Comparison of ENCODE assay signal across 14 cellular contexts in the genomic region with DNA sequence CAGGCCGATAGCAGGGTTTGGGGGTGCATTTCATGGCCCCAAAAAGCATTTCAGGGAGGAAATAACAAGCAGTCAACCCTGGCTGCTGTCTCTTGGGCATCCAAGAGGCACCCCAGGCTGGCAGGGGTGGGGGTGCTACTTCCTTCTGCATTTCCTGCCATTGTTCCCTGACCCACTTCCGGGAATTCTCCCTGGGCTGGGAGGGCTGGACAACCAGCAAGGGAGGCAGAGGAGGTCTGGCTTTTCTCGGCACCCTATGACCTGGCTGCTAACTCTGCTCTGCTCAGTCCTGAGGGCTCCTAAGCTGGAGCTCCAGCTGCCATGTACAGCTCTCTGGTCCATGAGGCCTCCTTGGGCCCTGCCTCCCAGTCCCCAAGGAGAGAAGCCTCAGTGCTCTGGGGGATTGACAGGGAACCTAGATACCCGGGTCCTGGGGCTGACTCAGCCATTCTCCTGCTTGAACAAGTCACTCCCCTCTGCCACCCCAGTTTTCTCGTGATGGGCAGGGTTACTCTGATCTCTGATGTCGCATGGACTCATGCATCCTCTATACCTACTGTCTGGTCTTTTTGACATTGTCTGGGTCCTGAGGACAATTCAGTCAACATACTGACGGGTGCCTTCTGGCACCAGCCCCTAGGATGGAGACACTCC. TPM values are rescaled to one million over a fixed set of nuclear protein-coding genes. Genes with fewer than 3 reads are reported as not detected.
A peak's percentile ranks its signal among the peaks of the same experiment; 100 is the strongest.
DNase-seq lines count a peak whose midpoint lies in the region; ATAC-seq and TF ChIP-seq lines count a peak whose summit lies in the region.
"Had no signal": no experiment of that assay in that cellular context is flagged by ENCODE, and none has a peak within 500 bp of the region (broad histone marks: within the 10 kb centered on the region; RNA-seq: fewer than 3 reads in every experiment).

No MANE protein-coding gene starts in this region.

- H3K4me3 Mint-ChIP-seq in CD8-positive, alpha-beta memory T cell: no peak overlapping the region
- H3K4me3 Mint-ChIP-seq in T-cell: no peak overlapping the region
- H3K4me3 Mint-ChIP-seq: CD4-positive, CD25-positive, alpha-beta regulatory T cell had no signal

- no peaks in the 10 kb centered on the region for H3K79me1 ChIP-seq in mesendoderm (ENCODE audit: low read length)

- peak overlapping the region; percentile 13 for H3K18ac ChIP-seq in mesendoderm (ENCODE audit: low read length)

- no peak overlapping the region for H2BK15ac ChIP-seq in mesendoderm (replicated peaks; ENCODE audit: low read depth)

- H3K27me3 ChIP-seq in mesendoderm (ENCODE audit: insufficient read depth, low read length, poor library complexity) (no peaks in the 10 kb centered on the region), upper lobe of right lung (no peaks in the 10 kb centered on the region)
- H3K27me3 ChIP-seq in CD8-positive, alpha-beta memory T cell (ENCODE audit: insufficient read depth, low read length, poor library complexity, severe bottlenecking): no peaks in the 10 kb centered on the region

- H3K36me3 ChIP-seq in mesendoderm (ENCODE audit: control insufficient read depth, insufficient read depth, low read length) (no peaks in the 10 kb centered on the region), upper lobe of right lung (no peaks in the 10 kb centered on the region)
- H3K36me3 ChIP-seq in CD8-positive, alpha-beta memory T cell (ENCODE audit: insufficient read depth, low read length): no peaks in the 10 kb centered on the region

- H3K4ac ChIP-seq in mesendoderm (ENCODE audit: low read depth, low read length): peak overlapping the region; percentile 17

- WGBS in mesendoderm (ENCODE audit: extremely low coverage, insufficient coverage, low lambda C conversion rate): no CpG with 5 or more reads among the region's 7 CpGs

- TF ChIP-seq CTCF in fibroblast of pulmonary artery (IDR thresholded peaks at IDR 0.05; ENCODE audit: low read length, missing control alignments) (no peak), upper lobe of right lung (IDR thresholded peaks at IDR 0.05) (no peak)

- H3K9ac ChIP-seq in mesendoderm (ENCODE audit: low read length): no peak overlapping the region

- POLR2A ChIA-PET in CD8-positive, alpha-beta memory T cell (lab: Charles Lee): no interaction called here
- POLR2A ChIA-PET in HEK293T (lab: Yijun Ruan, JAX) (no interaction called here), T-cell (lab: Charles Lee) (no interaction called here)

- no peak overlapping the region for H2BK120ac ChIP-seq in mesendoderm (ENCODE audit: low read depth, low read length)

- no peak overlapping the region for H4K5ac ChIP-seq in mesendoderm (ENCODE audit: low read length)

- H3K27ac ChIP-seq in mesendoderm (ENCODE audit: low read depth, low read length): no peak overlapping the region
- peak overlapping the region; percentile 79 for H3K27ac ChIP-seq in upper lobe of right lung
- no peak overlapping the region for H3K27ac ChIP-seq in CD8-positive, alpha-beta memory T cell (ENCODE audit: low read depth, low read length)
- H3K27ac ChIP-seq: VCaP had no signal

- peak overlapping the region; percentile 68 for H3K56ac ChIP-seq in mesendoderm (ENCODE audit: low read length)

- H3K27ac Mint-ChIP-seq in CD8-positive, alpha-beta memory T cell: peak overlapping the region in 1 of 8 donors; percentile 42
- no peak overlapping the region for H3K27ac Mint-ChIP-seq in T-cell

- intact Hi-C loops in upper lobe of right lung (cut with DNase I): loop anchor here (5.0 kb wide), 1 partner anchor 38 kb away; no protein-coding TSS in a partner anchor

- H3K27me3 Mint-ChIP-seq in CD8-positive, alpha-beta memory T cell: peaks cover 0 to 1% of the 10 kb centered on the region in 2 donors
- no peaks in the 10 kb centered on the region for H3K27me3 Mint-ChIP-seq in T-cell

- H3K36me3 Mint-ChIP-seq in CD8-positive, alpha-beta memory T cell: no peaks in the 10 kb centered on the region
- no peaks in the 10 kb centered on the region for H3K36me3 Mint-ChIP-seq in T-cell
- H3K36me3 Mint-ChIP-seq: CD4-positive, CD25-positive, alpha-beta regulatory T cell had no signal

- DNase-seq in UCSD-AML1 (lab: John Stamatoyannopoulos, UW; ENCODE audit: unreplicated experiment): peak; percentile 69
- DNase-seq in fibroblast of pulmonary artery (ENCODE audit: low read depth): peak; percentile 74
- peak; percentile 66 for DNase-seq in mesendoderm
- peak; percentile 57 for DNase-seq in upper lobe of right lung
- no peak for DNase-seq in CD8-positive, alpha-beta memory T cell
- no peak for DNase-seq in HEK293T (ENCODE audit: extremely low spot score)
- no peak for DNase-seq in T-cell
- DNase-seq: activated naive CD4-positive, alpha-beta T cell treated with Interleukin-2 at 50 U/mL for 16 hours; CD4-positive, CD25-positive, alpha-beta regulatory T cell; central memory CD4-positive, alpha-beta T cell; GF-D8; stimulated activated naive CD8-positive, alpha-beta T cell treated with anti-CD3 and anti-CD28 coated beads, Interleukin-15, Interleukin-2, amounts not matched to agents 100 U/mL and 50 U/mL, for 24 hours had no signal

- no peak overlapping the region for H3K4me3 ChIP-seq in fibroblast of pulmonary artery (replicated peaks; ENCODE audit: low read depth, low read length)
- H3K4me3 ChIP-seq in mesendoderm (ENCODE audit: low read length): no peak overlapping the region
- H3K4me3 ChIP-seq in upper lobe of right lung: no peak overlapping the region
- H3K4me3 ChIP-seq in CD8-positive, alpha-beta memory T cell (ENCODE audit: low read length): no peak overlapping the region

- H4K8ac ChIP-seq in mesendoderm (ENCODE audit: low read depth, low read length): no peak overlapping the region

- H3K4me1 ChIP-seq in mesendoderm (ENCODE audit: control insufficient read depth, low read depth, low read length) (peaks cover 19% of the 10 kb centered on the region), upper lobe of right lung (peaks cover 20% of the 10 kb centered on the region)
- H3K4me1 ChIP-seq in CD8-positive, alpha-beta memory T cell (ENCODE audit: insufficient read depth, low read length): no peaks in the 10 kb centered on the region

- H3K9me3 Mint-ChIP-seq in CD8-positive, alpha-beta memory T cell: no peaks in the 10 kb centered on the region
- H3K9me3 Mint-ChIP-seq in T-cell: no peaks in the 10 kb centered on the region
- H3K9me3 Mint-ChIP-seq: CD4-positive, CD25-positive, alpha-beta regulatory T cell had no signal

- peak; percentile 51 for ATAC-seq in upper lobe of right lung
- ATAC-seq in T-cell (replicated peaks in 1 of 4): no peak
- ATAC-seq in HG02938 (IDR thresholded peaks at IDR 0.05; ENCODE audit: unreplicated experiment): no peak
- ATAC-seq: stimulated activated naive CD8-positive, alpha-beta T cell treated with anti-CD3 and anti-CD28 coated beads, Interleukin-15, Interleukin-2, amounts not matched to agents 100 U/mL and 50 U/mL, for 24 hours had no signal

- H3K79me2 ChIP-seq in mesendoderm (ENCODE audit: control insufficient read depth, insufficient read depth, low read length): no peaks in the 10 kb centered on the region

- H2BK5ac ChIP-seq in mesendoderm (ENCODE audit: low read length): peak overlapping the region; percentile 61

- no peak overlapping the region for H3K23ac ChIP-seq in mesendoderm (ENCODE audit: low read length)

- H3K4me2 ChIP-seq in mesendoderm (ENCODE audit: low read length): no peak overlapping the region

- CTCF ChIA-PET in CD8-positive, alpha-beta memory T cell (lab: Charles Lee): no interaction called here
- CTCF ChIA-PET in HEK293T (lab: Yijun Ruan, JAX) (interaction anchor here (0.6 kb wide), 1 partner anchor 34 kb away, joined by 3 read pairs; no protein-coding TSS in a partner anchor), T-cell (lab: Charles Lee) (no interaction called here)

- no peak overlapping the region for H2AK5ac ChIP-seq in mesendoderm (ENCODE audit: low read length)

- H3K4me1 Mint-ChIP-seq in CD8-positive, alpha-beta memory T cell: no peaks in the 10 kb centered on the region
- H3K4me1 Mint-ChIP-seq in T-cell: no peaks in the 10 kb centered on the region
- H3K4me1 Mint-ChIP-seq: CD4-positive, CD25-positive, alpha-beta regulatory T cell had no signal

- H3K9me3 ChIP-seq in upper lobe of right lung: no peaks in the 10 kb centered on the region
- no peaks in the 10 kb centered on the region for H3K9me3 ChIP-seq in CD8-positive, alpha-beta memory T cell (ENCODE audit: low read length)

TF ChIP-seq in HEK293T, 16 proteins besides CTCF, POLR2A, EP300 and RAD21:
- TF ChIP-seq L3MBTL2 (conservative IDR thresholded peaks at IDR 0.05) (no peak), BHLHE40 (IDR thresholded peaks at IDR 0.05; ENCODE audit: borderline replicate concordance) (no peak), CTBP1 (IDR thresholded peaks at IDR 0.05; ENCODE audit: borderline replicate concordance) (no peak), FOXA1 (IDR thresholded peaks at IDR 0.05) (no peak), SUZ12 (IDR thresholded peaks at IDR 0.05) (no peak), FOXK2 (IDR thresholded peaks at IDR 0.05) (no peak), HDGF (IDR thresholded peaks at IDR 0.05; ENCODE audit: borderline replicate concordance) (no peak), TARDBP (IDR thresholded peaks at IDR 0.05) (no peak), ZNF384 (IDR thresholded peaks at IDR 0.05) (no peak), NFRKB (IDR thresholded peaks at IDR 0.05) (no peak), ELF4 (IDR thresholded peaks at IDR 0.05) (no peak), FOXM1 (IDR thresholded peaks at IDR 0.05; ENCODE audit: borderline replicate concordance) (no peak), LEF1 (IDR thresholded peaks at IDR 0.05; ENCODE audit: borderline replicate concordance) (no peak), ARNT (IDR thresholded peaks at IDR 0.05) (no peak), SP1 (IDR thresholded peaks at IDR 0.05) (no peak)
- TF ChIP-seq, protein P1, sequence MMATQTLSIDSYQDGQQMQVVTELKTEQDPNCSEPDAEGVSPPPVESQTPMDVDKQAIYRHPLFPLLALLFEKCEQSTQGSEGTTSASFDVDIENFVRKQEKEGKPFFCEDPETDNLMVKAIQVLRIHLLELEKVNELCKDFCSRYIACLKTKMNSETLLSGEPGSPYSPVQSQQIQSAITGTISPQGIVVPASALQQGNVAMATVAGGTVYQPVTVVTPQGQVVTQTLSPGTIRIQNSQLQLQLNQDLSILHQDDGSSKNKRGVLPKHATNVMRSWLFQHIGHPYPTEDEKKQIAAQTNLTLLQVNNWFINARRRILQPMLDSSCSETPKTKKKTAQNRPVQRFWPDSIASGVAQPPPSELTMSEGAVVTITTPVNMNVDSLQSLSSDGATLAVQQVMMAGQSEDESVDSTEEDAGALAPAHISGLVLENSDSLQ (IDR thresholded peaks at IDR 0.05): no peak

RNA-seq across cellular contexts. Expression of a gene that starts 47.2 kb away (rescaled TPM):
- 4.0 TPM for polyA plus RNA-seq in mesendoderm (2013, experiment 1 of 2)
- polyA plus RNA-seq in mesendoderm (2013, experiment 2 of 2): 3.9 TPM
- total RNA-seq in upper lobe of right lung (37.7 TPM), T-cell (1 to 10 TPM in 3 of 5 donors, under 1 TPM in 2; 0.56 to 3.4 (median 1.9) TPM)
- total RNA-seq in CD8-positive, alpha-beta memory T cell: 1 to 10 TPM; 3.6 to 4.8 TPM
- 3.9 TPM for polyA plus RNA-seq in CD8-positive, alpha-beta memory T cell

Comparison
In these comparisons a context has a peak if more than half of its experiments do, and no peak if none do; other contexts are left out.
1. DNase-seq: peak in UCSD-AML1 (single experiment), fibroblast of pulmonary artery (single experiment), mesendoderm (single experiment) and upper lobe of right lung (single experiment); none in CD8-positive, alpha-beta memory T cell (0 of 5), HEK293T (single experiment) and T-cell (0 of 34).